9 cellular contexts compared by ENCODE assay signal in the genomic region with DNA sequence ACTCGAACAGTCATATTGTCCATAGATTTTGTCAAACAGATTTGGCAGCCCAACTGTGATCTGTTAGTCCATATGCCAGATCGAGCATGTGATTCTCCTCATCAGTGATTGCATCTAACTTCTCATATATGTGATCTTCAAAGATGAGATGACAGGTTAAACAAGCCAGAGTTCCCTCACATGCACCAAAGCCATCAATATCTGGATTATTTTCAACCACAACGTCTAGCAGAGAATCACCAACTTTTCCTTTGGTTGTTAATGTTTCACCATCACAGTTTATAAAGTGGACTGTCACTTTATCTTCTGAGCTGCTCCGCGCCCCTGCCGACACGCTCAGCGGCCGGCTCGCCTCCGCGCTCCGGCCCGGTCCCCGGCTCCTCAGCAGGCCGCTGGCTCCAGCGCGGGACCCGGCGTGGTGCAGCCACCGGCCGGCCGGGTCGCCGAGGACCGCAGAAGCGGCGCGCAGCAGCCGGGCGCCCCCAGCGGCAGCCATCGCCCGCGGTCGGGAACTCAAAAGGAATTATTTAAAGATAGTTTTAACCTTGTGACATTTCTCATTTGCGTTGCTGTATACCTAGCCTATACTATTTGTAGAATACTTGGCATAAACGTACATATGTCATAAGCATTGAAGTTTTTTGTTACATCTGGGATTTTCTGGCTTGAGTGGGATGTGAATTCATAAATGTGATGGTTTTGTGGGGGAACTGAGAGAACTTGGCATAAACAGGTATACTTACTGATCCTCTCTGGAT. TPM values are rescaled to one million over a fixed set of nuclear protein-coding genes. Genes with fewer than 3 reads are reported as not detected.
DNase-seq lines count a peak whose midpoint lies in the region; ATAC-seq, FAIRE-seq and TF ChIP-seq lines count a peak whose summit lies in the region.
"Had no signal": no experiment of that assay in that cellular context is flagged by ENCODE, and none has a peak within 500 bp of the region (broad histone marks: within the 10 kb centered on the region; RNA-seq: fewer than 3 reads in every experiment).

No MANE protein-coding gene starts in this region.

- CTCF ChIA-PET in A549 (lab: Yijun Ruan, JAX) = interaction anchor here (0.7 to 3.6 kb wide), 17 partner anchors 9 to 285 kb away, joined by 3 to 53 read pairs (median 4); no protein-coding TSS in a partner anchor
- CTCF ChIA-PET in activated CD8-positive, alpha-beta T cell treated with anti-CD3 and anti-CD28 coated beads for 36 hours (lab: Charles Lee) = interaction anchor here (0.6 to 4.0 kb wide), 6 partner anchors 9 to 278 kb away, joined by 3 to 39 read pairs (median 3); partner anchors contain the start of gene DYNLRB1

- intact Hi-C loops in activated CD8-positive, alpha-beta T cell treated with anti-CD3 and anti-CD28 coated beads for 36 hours (cut with micrococcal nuclease) = no loop called here

- no peak for TF ChIP-seq EP300 in A549 (IDR thresholded peaks at IDR 0.05)

- WGBS in A549 (ENCODE audit: missing lambda C conversion rate) = 12% methylated on average over 31 of the region's 38 CpGs

- DNase-seq in A549 (ENCODE audit: low read depth in 1 of 2, low spot score in 1 of 2) = peak; percentile 40 to 51
- peak; percentile 60 for DNase-seq in GM23338 (ENCODE audit: low spot score)
- DNase-seq in activated CD8-positive, alpha-beta T cell treated with anti-CD3 and anti-CD28 coated beads for 36 hours = peak; percentile 54
- DNase-seq in fibroblast of lung (ENCODE audit: low read depth in 2 of 2) = peak; percentile 25 to 44
- DNase-seq in nucleus accumbens (lab: John Stamatoyannopoulos, UW) = peak in 43 of 56 donors; percentile 4 to 68 (median 17)
- no peak for DNase-seq in AML-193 (lab: John Stamatoyannopoulos, UW)
- DNase-seq in NCI-H2029 treated with DMSO at 0.1 percent for 48 hours (lab: John Stamatoyannopoulos, UW) = no peak

- peaks cover 14% of the 10 kb centered on the region for H3K4me1 ChIP-seq in A549
- H3K4me1 ChIP-seq in GM23338 (ENCODE audit: insufficient read depth) = no peaks in the 10 kb centered on the region
- peaks cover 13% of the 10 kb centered on the region for H3K4me1 ChIP-seq in fibroblast of lung (ENCODE audit: control insufficient read depth, extremely low read depth, insufficient read depth, low read length)

- no peaks in the 10 kb centered on the region for H3K9me2 ChIP-seq in GM23338 (ENCODE audit: insufficient read depth)

- H3K9me3 ChIP-seq in A549 (no peaks in the 10 kb centered on the region), fibroblast of lung (ENCODE audit: control insufficient read depth, insufficient read depth, low read depth, low read length) (no peaks in the 10 kb centered on the region)

- no peak for FAIRE-seq in A549 (lab: Jason Lieb, UNC)
- FAIRE-seq: G401.6 had no signal

- H3K27ac ChIP-seq in A549 = 0 out of 6 replicates have a peak overlapping the region, but pooled peaks of 1 of the 2 experiments have one; percentile 17
- H3K27ac ChIP-seq in GM23338 (ENCODE audit: low read depth) = no peak overlapping the region
- H3K27ac ChIP-seq in fibroblast of lung (ENCODE audit: insufficient read depth, low read length) = no peak overlapping the region

- POLR2A ChIA-PET in A549 (lab: Yijun Ruan, JAX) = interaction anchor here (0.5 kb wide), 1 partner anchor 78 kb away, joined by 3 read pairs; no protein-coding TSS in a partner anchor
- POLR2A ChIA-PET in activated CD8-positive, alpha-beta T cell treated with anti-CD3 and anti-CD28 coated beads for 36 hours (lab: Charles Lee) = interaction anchor here (0.6 kb wide), 1 partner anchor 30 kb away, joined by 3 read pairs; no protein-coding TSS in a partner anchor

- no peaks in the 10 kb centered on the region for H3K27me3 Mint-ChIP-seq in GM23338 (ENCODE audit: insufficient read depth, low read depth, poor library complexity)
- H3K27me3 Mint-ChIP-seq in activated CD8-positive, alpha-beta T cell treated with anti-CD3 and anti-CD28 coated beads for 36 hours = no peaks in the 10 kb centered on the region

- H3K9ac ChIP-seq in fibroblast of lung (ENCODE audit: insufficient read depth, low read length) = no peak overlapping the region

- H4K20me1 ChIP-seq in GM23338 (replicated peaks; ENCODE audit: insufficient read depth) = peaks cover 4% of the 10 kb centered on the region; the same call in 1 of the 2 replicates
- H4K20me1 ChIP-seq in fibroblast of lung (ENCODE audit: control insufficient read depth, extremely low read depth, insufficient read depth, low read length) = no peaks in the 10 kb centered on the region

- no peaks in the 10 kb centered on the region for H3K27me3 ChIP-seq in GM23338 (ENCODE audit: insufficient read depth)
- no peaks in the 10 kb centered on the region for H3K27me3 ChIP-seq in fibroblast of lung (ENCODE audit: control insufficient read depth, insufficient read depth, low read length)

- H3K4me3 Mint-ChIP-seq in GM23338 = no peak overlapping the region
- no peak overlapping the region for H3K4me3 Mint-ChIP-seq in activated CD8-positive, alpha-beta T cell treated with anti-CD3 and anti-CD28 coated beads for 36 hours

- peak; percentile 35 to 65 for TF ChIP-seq RAD21 in A549 (conservative IDR thresholded peaks at IDR 0.05 in 1 of 2, IDR thresholded peaks at IDR 0.05 in 1 of 2)

- no peaks in the 10 kb centered on the region for H3K4me1 Mint-ChIP-seq in GM23338
- H3K4me1 Mint-ChIP-seq in activated CD8-positive, alpha-beta T cell treated with anti-CD3 and anti-CD28 coated beads for 36 hours (ENCODE audit: low read depth) = peaks cover 15% of the 10 kb centered on the region

- 0 out of 2 replicates have a peak, but pooled peaks cover 4% of the 10 kb centered on the region for H3K79me2 ChIP-seq in GM23338 (replicated peaks; ENCODE audit: insufficient read depth)
- H3K79me2 ChIP-seq in fibroblast of lung (ENCODE audit: control insufficient read depth, insufficient read depth, low read length) = no peaks in the 10 kb centered on the region

- peak; percentile 84 for TF ChIP-seq CTCF in A549 (IDR thresholded peaks at IDR 0.05)
- peak in 1 of 2 experiments; percentile 49; a peak in 3 of 4 replicates for TF ChIP-seq CTCF in GM23338 (conservative IDR thresholded peaks at IDR 0.05; ENCODE audit: low read depth in 2 of 2)
- peak; percentile 51 for TF ChIP-seq CTCF in activated CD8-positive, alpha-beta T cell treated with anti-CD3 and anti-CD28 coated beads for 36 hours (IDR thresholded peaks at IDR 0.05)
- peak; percentile 38 to 49 for TF ChIP-seq CTCF in fibroblast of lung (conservative IDR thresholded peaks at IDR 0.05 in 1 of 2, IDR thresholded peaks at IDR 0.05 in 1 of 2; ENCODE audit: low read depth in 1 of 2, low read length in 2 of 2)

- H3F3A ChIP-seq in GM23338 (replicated peaks; ENCODE audit: low read depth) = 0 out of 2 replicates have a peak, but pooled peaks cover 5% of the 10 kb centered on the region

- H3K4me2 ChIP-seq in A549 = peak overlapping the region; percentile 64
- no peak overlapping the region for H3K4me2 ChIP-seq in GM23338
- H3K4me2 ChIP-seq in fibroblast of lung (ENCODE audit: extremely low read depth, insufficient read depth, low read length) = no peak overlapping the region

- H3K36me3 ChIP-seq in GM23338 (ENCODE audit: insufficient read depth) (peaks cover 32% of the 10 kb centered on the region), fibroblast of lung (ENCODE audit: control insufficient read depth, insufficient read depth, low read length) (peaks cover 6% of the 10 kb centered on the region)

- TF ChIP-seq POLR2A in A549 (IDR thresholded peaks at IDR 0.05; ENCODE audit: low read length) = no peak

- H2AFZ ChIP-seq in GM23338 (no peak overlapping the region), fibroblast of lung (ENCODE audit: low read length) (no peak overlapping the region)

- no peak overlapping the region for H3K27ac Mint-ChIP-seq in GM23338
- no peak overlapping the region for H3K27ac Mint-ChIP-seq in activated CD8-positive, alpha-beta T cell treated with anti-CD3 and anti-CD28 coated beads for 36 hours

- peaks cover 77% of the 10 kb centered on the region for H3K36me3 Mint-ChIP-seq in GM23338 (ENCODE audit: low read depth)
- H3K36me3 Mint-ChIP-seq in activated CD8-positive, alpha-beta T cell treated with anti-CD3 and anti-CD28 coated beads for 36 hours (ENCODE audit: low read depth) = peaks cover 39% of the 10 kb centered on the region

- H3K4me3 ChIP-seq in A549 (no peak overlapping the region), GM23338 (no peak overlapping the region), fibroblast of lung (replicated peaks in 1 of 4; ENCODE audit: control extremely low read depth in 1 of 4, insufficient read depth in 1 of 4, low read depth in 3 of 4, low read length in 4 of 4) (no peak overlapping the region)

- peak; percentile 95 to 99 for ATAC-seq in A549
- peak; percentile 97 for ATAC-seq in GM23338
- ATAC-seq in activated CD8-positive, alpha-beta T cell treated with anti-CD3 and anti-CD28 coated beads for 36 hours = peak; percentile 61
- no peak for ATAC-seq in HG03521 (IDR thresholded peaks at IDR 0.05; ENCODE audit: unreplicated experiment)

- H3K9me3 Mint-ChIP-seq in GM23338 = peaks cover 5% of the 10 kb centered on the region; the same call in 1 of the 3 replicates
- no peaks in the 10 kb centered on the region for H3K9me3 Mint-ChIP-seq in activated CD8-positive, alpha-beta T cell treated with anti-CD3 and anti-CD28 coated beads for 36 hours

TF ChIP-seq in A549, 52 proteins besides CTCF, POLR2A, EP300 and RAD21:
- TF ChIP-seq MAZ (IDR thresholded peaks at IDR 0.05; ENCODE audit: borderline replicate concordance, low read depth, low read length) (no peak), SMC3 (IDR thresholded peaks at IDR 0.05) (peak; percentile 55)

TF ChIP-seq in GM23338, 12 proteins besides CTCF, POLR2A, EP300 and RAD21 (continues in another document):
- no peak for TF ChIP-seq POLR2AphosphoS5 (IDR thresholded peaks at IDR 0.05; ENCODE audit: low read depth)
- TF ChIP-seq JUNB (IDR thresholded peaks at IDR 0.05; ENCODE audit: unreplicated experiment) = no peak

RNA-seq across cellular contexts. Expression of gene DYNLRB1, which starts 40.1 kb away (rescaled TPM):
- polyA plus RNA-seq in A549 (2011; rRNA removed) (148 and 204 TPM in 2 replicates), A549 (2017; fragmentation: RNase III; extraction: RNeasy Plus Mini Kit Qiagen cat#74134 plus additional on column Dnase treatment) (206 to 230 TPM (median 211 TPM) in 3 replicates), GM23338 (2016; fragmentation: Nextera tagmentation; extraction: Ambion mirVana) (376 and 393 TPM in 2 replicates), fibroblast of lung (352 and 524 TPM in 2 replicates)
- 235 and 264 TPM in 2 replicates for polyA plus RNA-seq in A549 (2012; cell fraction: cytosol; rRNA removed)
- 104 and 152 TPM in 2 replicates for polyA plus RNA-seq in A549 (2012; cell fraction: nucleus; rRNA removed)
- 116 and 177 TPM in 2 replicates for polyA minus RNA-seq in A549 (2011; rRNA and poly(A)+ RNA removed)
- total RNA-seq in GM23338 (2014; rRNA removed; shearing (Covaris generic)) = 102 and 107 TPM in 2 replicates
- total RNA-seq in activated CD8-positive, alpha-beta T cell treated with anti-CD3 and anti-CD28 coated beads for 36 hours = 10 to 100 TPM; 66.6 to 70.9 TPM
- total RNA-seq in fibroblast of lung = 39.8 and 107 TPM in 2 replicates
- 440 and 469 TPM in 2 replicates for polyA plus RNA-seq in fibroblast of lung (2012)
- polyA minus RNA-seq in fibroblast of lung (ENCODE audit: low replicate concordance) = 222 and 333 TPM in 2 replicates

Comparison
In these comparisons a context has a peak if more than half of its experiments do, and no peak if none do; other contexts are left out.
1. DNase-seq: peak in A549 (2 of 2), GM23338 (single experiment), activated CD8-positive, alpha-beta T cell treated with anti-CD3 and anti-CD28 coated beads for 36 hours (single experiment), fibroblast of lung (2 of 2) and nucleus accumbens (43 of 56); none in AML-193 (0 of 2) and NCI-H2029 treated with DMSO at 0.1 percent for 48 hours (single experiment).